In genomic region chr13:95660981-95661581, GRCh38 we compare ENCODE assay signal across 9 cellular contexts.
DNase-seq lines count a peak whose midpoint lies in the region; ATAC-seq and TF ChIP-seq lines count a peak whose summit lies in the region.
"Had no signal": no experiment of that assay in that cellular context is flagged by ENCODE, and none has a peak within 500 bp of the region (broad histone marks: within the 10 kb centered on the region; RNA-seq: fewer than 3 reads in every experiment).

No MANE protein-coding gene starts in this region.

- no peaks in the 10 kb centered on the region for H3K4me1 Mint-ChIP-seq in stimulated activated naive CD8-positive, alpha-beta T cell treated with anti-CD3 and anti-CD28 coated beads, Interleukin-15, amount 100 ng/mL, for 72 hours
- H3K4me1 Mint-ChIP-seq: naive thymus-derived CD8-positive, alpha-beta T cell had no signal

- peaks cover 22% of the 10 kb centered on the region in 2 donors for H3K9me3 Mint-ChIP-seq in stimulated activated naive CD8-positive, alpha-beta T cell treated with anti-CD3 and anti-CD28 coated beads, Interleukin-15, amount 100 ng/mL, for 72 hours

- DNase-seq in EH (ENCODE audit: low read depth) (peak; percentile 70), KG1 (lab: John Stamatoyannopoulos, UW) (peak; percentile 17), germinal center (ENCODE audit: low spot score) (peak; percentile 27)
- no peak for DNase-seq in stimulated activated naive CD8-positive, alpha-beta T cell treated with anti-CD3 and anti-CD28 coated beads, Interleukin-15, amount 100 ng/mL, for 72 hours
- no peak for DNase-seq in stimulated activated CD4-positive, alpha-beta T cell treated with anti-CD3 and anti-CD28 coated beads, Interleukin-2, amount 100 ng/mL, for 24 hours

- no peak overlapping the region for H3K27ac Mint-ChIP-seq in stimulated activated naive CD8-positive, alpha-beta T cell treated with anti-CD3 and anti-CD28 coated beads, Interleukin-15, amount 100 ng/mL, for 72 hours
- H3K27ac Mint-ChIP-seq: naive thymus-derived CD8-positive, alpha-beta T cell; T-helper 1 cell treated with Interleukin-12 subunit alpha and Interleukin-12 subunit beta and Interleukin-4 antibody, amounts not matched to agents 30 μg/mL and 1 μg/mL, for 36 hours had no signal

- peaks cover 22% of the 10 kb centered on the region for H3K27me3 Mint-ChIP-seq in stimulated activated naive CD8-positive, alpha-beta T cell treated with anti-CD3 and anti-CD28 coated beads, Interleukin-15, amount 100 ng/mL, for 72 hours

- ATAC-seq in SK-N-SH treated with all-trans-retinoic acid at 6 μM for 48 hours = peak; percentile 62; the same call in 2 of the 3 replicates
- ATAC-seq in stimulated activated naive CD8-positive, alpha-beta T cell treated with anti-CD3 and anti-CD28 coated beads, Interleukin-15, amount 100 ng/mL, for 72 hours = no peak
- no peak for ATAC-seq in GM19395 (IDR thresholded peaks at IDR 0.05; ENCODE audit: unreplicated experiment)
- ATAC-seq: naive thymus-derived CD8-positive, alpha-beta T cell had no signal

- no peak overlapping the region for H3K4me3 Mint-ChIP-seq in stimulated activated naive CD8-positive, alpha-beta T cell treated with anti-CD3 and anti-CD28 coated beads, Interleukin-15, amount 100 ng/mL, for 72 hours
- H3K4me3 Mint-ChIP-seq: naive thymus-derived CD8-positive, alpha-beta T cell; T-helper 1 cell treated with Interleukin-12 subunit alpha and Interleukin-12 subunit beta and Interleukin-4 antibody, amounts not matched to agents 30 μg/mL and 1 μg/mL, for 36 hours had no signal

TF ChIP-seq in SK-N-SH treated with all-trans-retinoic acid at 6 μM for 48 hours, 23 proteins besides CTCF, POLR2A, EP300 and RAD21:
- TF ChIP-seq TSHZ2 (CRISPR knock-in tag; IDR thresholded peaks at IDR 0.05) (no peak), POU6F1 (CRISPR knock-in tag; IDR thresholded peaks at IDR 0.05; ENCODE audit: borderline replicate concordance, low read depth) (no peak), SNAI2 (CRISPR knock-in tag; IDR thresholded peaks at IDR 0.05) (no peak), ARNTL (CRISPR knock-in tag; IDR thresholded peaks at IDR 0.05; ENCODE audit: borderline replicate concordance, low read depth) (no peak), GLIS3 (CRISPR knock-in tag; IDR thresholded peaks at IDR 0.05) (no peak), CSDC2 (CRISPR knock-in tag; IDR thresholded peaks at IDR 0.05) (no peak), ZFP3 (CRISPR knock-in tag; IDR thresholded peaks at IDR 0.05) (no peak)

Comparison
In these comparisons a context has a peak if more than half of its experiments do, and no peak if none do; other contexts are left out.
1. DNase-seq: peak in EH (single experiment), KG1 (single experiment) and germinal center (single experiment); none in stimulated activated naive CD8-positive, alpha-beta T cell treated with anti-CD3 and anti-CD28 coated beads, Interleukin-15, amount 100 ng/mL, for 72 hours (0 of 2) and stimulated activated CD4-positive, alpha-beta T cell treated with anti-CD3 and anti-CD28 coated beads, Interleukin-2, amount 100 ng/mL, for 24 hours (0 of 2).